1 cellular context compared by ENCODE assay signal in genomic region chr18:42289526-42289925, GRCh38.
TF ChIP-seq lines count a peak whose summit lies in the region.

No MANE protein-coding gene starts in this region.

TF ChIP-seq in GM23338, 12 proteins besides CTCF, POLR2A, EP300 and RAD21 (continued from another document):
- TF ChIP-seq ETS1 (IDR thresholded peaks at IDR 0.05) (no peak), NANOG (IDR thresholded peaks at IDR 0.05; ENCODE audit: borderline replicate concordance) (no peak), STAT1 (IDR thresholded peaks at IDR 0.05; ENCODE audit: unreplicated experiment) (no peak), EZH2 (IDR thresholded peaks at IDR 0.05; ENCODE audit: low read depth, unreplicated experiment) (no peak), REST (IDR thresholded peaks at IDR 0.05; ENCODE audit: unreplicated experiment) (no peak), CREB1 (CRISPR knock-in tag; IDR thresholded peaks at IDR 0.05; ENCODE audit: low read depth) (no peak), EZH2phosphoT487 (IDR thresholded peaks at IDR 0.05; ENCODE audit: unreplicated experiment) (no peak)
